Comparison of ENCODE assay signal across 3 cellular contexts in genomic region chr3:157530637-157531300, GRCh38.
A peak's percentile ranks its signal among the peaks of the same experiment; 100 is the strongest.
TF ChIP-seq lines count a peak whose summit lies in the region.

No MANE protein-coding gene starts in this region.

TF ChIP-seq in SK-N-SH, 30 proteins besides CTCF, POLR2A, EP300 and RAD21:
- TF ChIP-seq REST (IDR thresholded peaks at IDR 0.05; ENCODE audit: low read depth, low read length): no peak
- TF ChIP-seq, protein P1, sequence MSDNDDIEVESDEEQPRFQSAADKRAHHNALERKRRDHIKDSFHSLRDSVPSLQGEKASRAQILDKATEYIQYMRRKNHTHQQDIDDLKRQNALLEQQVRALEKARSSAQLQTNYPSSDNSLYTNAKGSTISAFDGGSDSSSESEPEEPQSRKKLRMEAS (IDR thresholded peaks at IDR 0.05; ENCODE audit: low read depth): 0 out of 2 replicates have a peak, but pooled peaks have one; percentile 20
- no peak for TF ChIP-seq ELF1 (IDR thresholded peaks at IDR 0.05)
- peak; percentile 2; the same call in 1 of the 2 replicates for TF ChIP-seq TCF12 (IDR thresholded peaks at IDR 0.05)

TF ChIP-seq in SK-N-SH treated with all-trans-retinoic acid at 6 μM for 48 hours, 23 proteins besides CTCF, POLR2A, EP300 and RAD21 (continued from another document):
- TF ChIP-seq ARNTL (CRISPR knock-in tag; IDR thresholded peaks at IDR 0.05; ENCODE audit: borderline replicate concordance, low read depth) (no peak), ZNF565 (CRISPR knock-in tag; conservative IDR thresholded peaks at IDR 0.05; ENCODE audit: low read depth) (no peak), GLIS3 (CRISPR knock-in tag; IDR thresholded peaks at IDR 0.05) (no peak), TOX (CRISPR knock-in tag; IDR thresholded peaks at IDR 0.05; ENCODE audit: borderline replicate concordance) (no peak), ZNF8 (CRISPR knock-in tag; IDR thresholded peaks at IDR 0.05) (no peak), BACH2 (CRISPR knock-in tag; IDR thresholded peaks at IDR 0.05; ENCODE audit: borderline replicate concordance) (no peak), CSDC2 (CRISPR knock-in tag; IDR thresholded peaks at IDR 0.05) (no peak), CSRNP3 (CRISPR knock-in tag; IDR thresholded peaks at IDR 0.05) (no peak), POU6F1 (CRISPR knock-in tag; IDR thresholded peaks at IDR 0.05; ENCODE audit: borderline replicate concordance, low read depth) (no peak), CREB5 (CRISPR knock-in tag; IDR thresholded peaks at IDR 0.05; ENCODE audit: low read depth) (no peak), ZFP3 (CRISPR knock-in tag; IDR thresholded peaks at IDR 0.05) (no peak)
- TF ChIP-seq, protein P2, sequence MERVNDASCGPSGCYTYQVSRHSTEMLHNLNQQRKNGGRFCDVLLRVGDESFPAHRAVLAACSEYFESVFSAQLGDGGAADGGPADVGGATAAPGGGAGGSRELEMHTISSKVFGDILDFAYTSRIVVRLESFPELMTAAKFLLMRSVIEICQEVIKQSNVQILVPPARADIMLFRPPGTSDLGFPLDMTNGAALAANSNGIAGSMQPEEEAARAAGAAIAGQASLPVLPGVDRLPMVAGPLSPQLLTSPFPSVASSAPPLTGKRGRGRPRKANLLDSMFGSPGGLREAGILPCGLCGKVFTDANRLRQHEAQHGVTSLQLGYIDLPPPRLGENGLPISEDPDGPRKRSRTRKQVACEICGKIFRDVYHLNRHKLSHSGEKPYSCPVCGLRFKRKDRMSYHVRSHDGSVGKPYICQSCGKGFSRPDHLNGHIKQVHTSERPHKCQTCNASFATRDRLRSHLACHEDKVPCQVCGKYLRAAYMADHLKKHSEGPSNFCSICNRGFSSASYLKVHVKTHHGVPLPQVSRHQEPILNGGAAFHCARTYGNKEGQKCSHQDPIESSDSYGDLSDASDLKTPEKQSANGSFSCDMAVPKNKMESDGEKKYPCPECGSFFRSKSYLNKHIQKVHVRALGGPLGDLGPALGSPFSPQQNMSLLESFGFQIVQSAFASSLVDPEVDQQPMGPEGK (CRISPR knock-in tag; IDR thresholded peaks at IDR 0.05; ENCODE audit: borderline replicate concordance): no peak
- TF ChIP-seq, protein P3, sequence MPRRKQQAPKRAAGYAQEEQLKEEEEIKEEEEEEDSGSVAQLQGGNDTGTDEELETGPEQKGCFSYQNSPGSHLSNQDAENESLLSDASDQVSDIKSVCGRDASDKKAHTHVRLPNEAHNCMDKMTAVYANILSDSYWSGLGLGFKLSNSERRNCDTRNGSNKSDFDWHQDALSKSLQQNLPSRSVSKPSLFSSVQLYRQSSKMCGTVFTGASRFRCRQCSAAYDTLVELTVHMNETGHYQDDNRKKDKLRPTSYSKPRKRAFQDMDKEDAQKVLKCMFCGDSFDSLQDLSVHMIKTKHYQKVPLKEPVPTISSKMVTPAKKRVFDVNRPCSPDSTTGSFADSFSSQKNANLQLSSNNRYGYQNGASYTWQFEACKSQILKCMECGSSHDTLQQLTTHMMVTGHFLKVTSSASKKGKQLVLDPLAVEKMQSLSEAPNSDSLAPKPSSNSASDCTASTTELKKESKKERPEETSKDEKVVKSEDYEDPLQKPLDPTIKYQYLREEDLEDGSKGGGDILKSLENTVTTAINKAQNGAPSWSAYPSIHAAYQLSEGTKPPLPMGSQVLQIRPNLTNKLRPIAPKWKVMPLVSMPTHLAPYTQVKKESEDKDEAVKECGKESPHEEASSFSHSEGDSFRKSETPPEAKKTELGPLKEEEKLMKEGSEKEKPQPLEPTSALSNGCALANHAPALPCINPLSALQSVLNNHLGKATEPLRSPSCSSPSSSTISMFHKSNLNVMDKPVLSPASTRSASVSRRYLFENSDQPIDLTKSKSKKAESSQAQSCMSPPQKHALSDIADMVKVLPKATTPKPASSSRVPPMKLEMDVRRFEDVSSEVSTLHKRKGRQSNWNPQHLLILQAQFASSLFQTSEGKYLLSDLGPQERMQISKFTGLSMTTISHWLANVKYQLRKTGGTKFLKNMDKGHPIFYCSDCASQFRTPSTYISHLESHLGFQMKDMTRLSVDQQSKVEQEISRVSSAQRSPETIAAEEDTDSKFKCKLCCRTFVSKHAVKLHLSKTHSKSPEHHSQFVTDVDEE (CRISPR knock-in tag; IDR thresholded peaks at IDR 0.05): no peak

TF ChIP-seq in GM23338, 12 proteins besides CTCF, POLR2A, EP300 and RAD21 (continued from another document):
- TF ChIP-seq ETS1 (IDR thresholded peaks at IDR 0.05): no peak
- TF ChIP-seq NANOG (IDR thresholded peaks at IDR 0.05; ENCODE audit: borderline replicate concordance): no peak
- TF ChIP-seq, protein P4, sequence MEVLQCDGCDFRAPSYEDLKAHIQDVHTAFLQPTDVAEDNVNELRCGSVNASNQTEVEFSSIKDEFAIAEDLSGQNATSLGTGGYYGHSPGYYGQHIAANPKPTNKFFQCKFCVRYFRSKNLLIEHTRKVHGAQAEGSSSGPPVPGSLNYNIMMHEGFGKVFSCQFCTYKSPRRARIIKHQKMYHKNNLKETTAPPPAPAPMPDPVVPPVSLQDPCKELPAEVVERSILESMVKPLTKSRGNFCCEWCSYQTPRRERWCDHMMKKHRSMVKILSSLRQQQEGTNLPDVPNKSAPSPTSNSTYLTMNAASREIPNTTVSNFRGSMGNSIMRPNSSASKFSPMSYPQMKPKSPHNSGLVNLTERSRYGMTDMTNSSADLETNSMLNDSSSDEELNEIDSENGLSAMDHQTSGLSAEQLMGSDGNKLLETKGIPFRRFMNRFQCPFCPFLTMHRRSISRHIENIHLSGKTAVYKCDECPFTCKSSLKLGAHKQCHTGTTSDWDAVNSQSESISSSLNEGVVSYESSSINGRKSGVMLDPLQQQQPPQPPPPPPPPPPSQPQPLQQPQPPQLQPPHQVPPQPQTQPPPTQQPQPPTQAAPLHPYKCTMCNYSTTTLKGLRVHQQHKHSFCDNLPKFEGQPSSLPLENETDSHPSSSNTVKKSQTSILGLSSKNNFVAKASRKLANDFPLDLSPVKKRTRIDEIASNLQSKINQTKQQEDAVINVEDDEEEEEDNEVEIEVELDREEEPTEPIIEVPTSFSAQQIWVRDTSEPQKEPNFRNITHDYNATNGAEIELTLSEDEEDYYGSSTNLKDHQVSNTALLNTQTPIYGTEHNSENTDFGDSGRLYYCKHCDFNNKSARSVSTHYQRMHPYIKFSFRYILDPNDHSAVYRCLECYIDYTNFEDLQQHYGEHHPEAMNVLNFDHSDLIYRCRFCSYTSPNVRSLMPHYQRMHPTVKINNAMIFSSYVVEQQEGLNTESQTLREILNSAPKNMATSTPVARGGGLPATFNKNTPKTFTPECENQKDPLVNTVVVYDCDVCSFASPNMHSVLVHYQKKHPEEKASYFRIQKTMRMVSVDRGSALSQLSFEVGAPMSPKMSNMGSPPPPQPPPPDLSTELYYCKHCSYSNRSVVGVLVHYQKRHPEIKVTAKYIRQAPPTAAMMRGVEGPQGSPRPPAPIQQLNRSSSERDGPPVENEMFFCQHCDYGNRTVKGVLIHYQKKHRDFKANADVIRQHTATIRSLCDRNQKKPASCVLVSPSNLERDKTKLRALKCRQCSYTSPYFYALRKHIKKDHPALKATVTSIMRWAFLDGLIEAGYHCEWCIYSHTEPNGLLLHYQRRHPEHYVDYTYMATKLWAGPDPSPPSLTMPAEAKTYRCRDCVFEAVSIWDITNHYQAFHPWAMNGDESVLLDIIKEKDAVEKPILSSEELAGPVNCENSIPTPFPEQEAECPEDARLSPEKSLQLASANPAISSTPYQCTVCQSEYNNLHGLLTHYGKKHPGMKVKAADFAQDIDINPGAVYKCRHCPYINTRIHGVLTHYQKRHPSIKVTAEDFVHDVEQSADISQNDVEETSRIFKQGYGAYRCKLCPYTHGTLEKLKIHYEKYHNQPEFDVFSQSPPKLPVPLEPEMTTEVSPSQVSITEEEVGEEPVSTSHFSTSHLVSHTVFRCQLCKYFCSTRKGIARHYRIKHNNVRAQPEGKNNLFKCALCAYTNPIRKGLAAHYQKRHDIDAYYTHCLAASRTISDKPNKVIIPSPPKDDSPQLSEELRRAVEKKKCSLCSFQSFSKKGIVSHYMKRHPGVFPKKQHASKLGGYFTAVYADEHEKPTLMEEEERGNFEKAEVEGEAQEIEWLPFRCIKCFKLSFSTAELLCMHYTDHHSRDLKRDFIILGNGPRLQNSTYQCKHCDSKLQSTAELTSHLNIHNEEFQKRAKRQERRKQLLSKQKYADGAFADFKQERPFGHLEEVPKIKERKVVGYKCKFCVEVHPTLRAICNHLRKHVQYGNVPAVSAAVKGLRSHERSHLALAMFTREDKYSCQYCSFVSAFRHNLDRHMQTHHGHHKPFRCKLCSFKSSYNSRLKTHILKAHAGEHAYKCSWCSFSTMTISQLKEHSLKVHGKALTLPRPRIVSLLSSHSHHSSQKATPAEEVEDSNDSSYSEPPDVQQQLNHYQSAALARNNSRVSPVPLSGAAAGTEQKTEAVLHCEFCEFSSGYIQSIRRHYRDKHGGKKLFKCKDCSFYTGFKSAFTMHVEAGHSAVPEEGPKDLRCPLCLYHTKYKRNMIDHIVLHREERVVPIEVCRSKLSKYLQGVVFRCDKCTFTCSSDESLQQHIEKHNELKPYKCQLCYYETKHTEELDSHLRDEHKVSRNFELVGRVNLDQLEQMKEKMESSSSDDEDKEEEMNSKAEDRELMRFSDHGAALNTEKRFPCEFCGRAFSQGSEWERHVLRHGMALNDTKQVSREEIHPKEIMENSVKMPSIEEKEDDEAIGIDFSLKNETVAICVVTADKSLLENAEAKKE (CRISPR knock-in tag; IDR thresholded peaks at IDR 0.05): no peak
- no peak for TF ChIP-seq JUNB (IDR thresholded peaks at IDR 0.05; ENCODE audit: unreplicated experiment)
- no peak for TF ChIP-seq CREB1 (CRISPR knock-in tag; IDR thresholded peaks at IDR 0.05; ENCODE audit: low read depth)
- TF ChIP-seq ZNF331 (CRISPR knock-in tag; IDR thresholded peaks at IDR 0.05; ENCODE audit: low read depth): no peak
- no peak for TF ChIP-seq STAT1 (IDR thresholded peaks at IDR 0.05; ENCODE audit: unreplicated experiment)
- TF ChIP-seq POLR2AphosphoS5 (IDR thresholded peaks at IDR 0.05; ENCODE audit: low read depth): no peak
- no peak for TF ChIP-seq EZH2phosphoT487 (IDR thresholded peaks at IDR 0.05; ENCODE audit: unreplicated experiment)
- TF ChIP-seq ZNF114 (CRISPR knock-in tag; IDR thresholded peaks at IDR 0.05): no peak
- TF ChIP-seq REST (IDR thresholded peaks at IDR 0.05; ENCODE audit: unreplicated experiment): no peak
